In genomic region chr4:48329976-48330375, GRCh38 we compare ENCODE assay signal across 10 cellular contexts. TPM values are rescaled to one million over a fixed set of nuclear protein-coding genes. Genes with fewer than 3 reads are reported as not detected.
DNase-seq lines count a peak whose midpoint lies in the region; ATAC-seq, FAIRE-seq and TF ChIP-seq lines count a peak whose summit lies in the region.
"Had no signal": no experiment of that assay in that cellular context is flagged by ENCODE, and none has a peak within 500 bp of the region (broad histone marks: within the 10 kb centered on the region; RNA-seq: fewer than 3 reads in every experiment).

No MANE protein-coding gene starts in this region.

- H3K36me3 ChIP-seq in ACC112 (ENCODE audit: insufficient read depth, low read length) (no peaks in the 10 kb centered on the region), astrocyte (ENCODE audit: insufficient read depth, low read length) (no peaks in the 10 kb centered on the region), keratinocyte (ENCODE audit: control insufficient read depth in 2 of 2, extremely low read depth in 1 of 2, insufficient read depth in 2 of 2, low read length in 2 of 2) (no peaks in the 10 kb centered on the region)

- H2AFZ ChIP-seq in ACC112 (ENCODE audit: low read length, unreplicated experiment), result peak overlapping the region; percentile 4
- H2AFZ ChIP-seq in astrocyte (ENCODE audit: low read depth, low read length), result no peak overlapping the region
- no peak overlapping the region for H2AFZ ChIP-seq in keratinocyte (ENCODE audit: control insufficient read depth, low read length)

- no peaks in the 10 kb centered on the region for H3K9me3 Mint-ChIP-seq in astrocyte (ENCODE audit: unreplicated experiment)
- H3K9me3 Mint-ChIP-seq: CD8-positive, alpha-beta memory T cell had no signal

- no peaks in the 10 kb centered on the region for H3K9me1 ChIP-seq in keratinocyte (ENCODE audit: control insufficient read depth, extremely low read depth, insufficient read depth, low read length)

- no peak overlapping the region for H3K4me3 Mint-ChIP-seq in astrocyte (ENCODE audit: unreplicated experiment)
- H3K4me3 Mint-ChIP-seq: CD8-positive, alpha-beta memory T cell had no signal

- in situ Hi-C loops in KBM-7 (cut with MboI; ENCODE audit: low pct_unique_long_range_greater_than_20kb, low sequenced_read_pairs), result no loop called here

- H3K9me3 ChIP-seq in astrocyte (ENCODE audit: insufficient read depth, low read depth, low read length), result no peaks in the 10 kb centered on the region
- H3K9me3 ChIP-seq in keratinocyte (ENCODE audit: control insufficient read depth, low read depth, low read length), result no peaks in the 10 kb centered on the region

- DNase-seq in HS-27A (ENCODE audit: low read depth) (peak; percentile 60), astrocyte (ENCODE audit: low read depth) (peak; percentile 91), keratinocyte (ENCODE audit: low read depth, low spot score) (no peak), KBM-7 (no peak)
- no peak for DNase-seq in activated CD8-positive, alpha-beta memory T cell treated with anti-CD3 and anti-CD28 coated beads, Interleukin-2, amount 50 U/mL, for 4 hours
- DNase-seq: CD8-positive, alpha-beta memory T cell; central memory CD4-positive, alpha-beta T cell had no signal

- H3K27me3 Mint-ChIP-seq in astrocyte (ENCODE audit: low read depth, unreplicated experiment), result no peaks in the 10 kb centered on the region

- H3K9ac ChIP-seq in astrocyte (ENCODE audit: low read length) (peak overlapping the region; percentile 70), keratinocyte (ENCODE audit: control insufficient read depth, extremely low read depth, insufficient read depth, low read length) (peak overlapping the region; percentile 31)

- dilution Hi-C loops in keratinocyte (cut with MboI; ENCODE audit: extremely low pct_ligation_motif_present, low sequenced_read_pairs), result no loop called here

- no peaks in the 10 kb centered on the region for H3K36me3 Mint-ChIP-seq in astrocyte (ENCODE audit: low read depth, unreplicated experiment)

- H3K4me1 ChIP-seq in ACC112 (ENCODE audit: control insufficient read depth, insufficient read depth, low read length, unreplicated experiment), result peaks cover 28% of the 10 kb centered on the region
- H3K4me1 ChIP-seq in astrocyte (ENCODE audit: insufficient read depth, low read length), result peaks cover 27% of the 10 kb centered on the region
- peaks cover 45% of the 10 kb centered on the region for H3K4me1 ChIP-seq in keratinocyte (ENCODE audit: control insufficient read depth, extremely low read depth, insufficient read depth, low read length)

- no peak for ATAC-seq in HG02981 (IDR thresholded peaks at IDR 0.05; ENCODE audit: unreplicated experiment)
- no peak for ATAC-seq in HG03280 (IDR thresholded peaks at IDR 0.05; ENCODE audit: unreplicated experiment)

- H3K27ac ChIP-seq in ACC112 (ENCODE audit: low read depth, low read length), result peak overlapping the region; percentile 85
- peak overlapping the region; percentile 92 for H3K27ac ChIP-seq in astrocyte (ENCODE audit: low read depth, low read length)
- H3K27ac ChIP-seq in keratinocyte (ENCODE audit: control insufficient read depth, insufficient read depth, low read length), result peak overlapping the region; percentile 29

- FAIRE-seq in astrocyte (lab: Jason Lieb, UNC) (no peak), keratinocyte (lab: Jason Lieb, UNC) (no peak)

- peaks cover 27% of the 10 kb centered on the region for H3K4me1 Mint-ChIP-seq in astrocyte (ENCODE audit: low read depth, unreplicated experiment)
- H3K4me1 Mint-ChIP-seq: CD8-positive, alpha-beta memory T cell had no signal

- H3K4me2 ChIP-seq in astrocyte (ENCODE audit: low read length), result peak overlapping the region; percentile 71
- H3K4me2 ChIP-seq in keratinocyte (ENCODE audit: control insufficient read depth, extremely low read depth, insufficient read depth, low read depth, low read length), result peak overlapping the region; percentile 54

- H3K4me3 ChIP-seq in ACC112 (ENCODE audit: low read depth, low read length), result peak overlapping the region; percentile 28; the same call in 1 of the 2 replicates
- H3K4me3 ChIP-seq in astrocyte (ENCODE audit: insufficient read depth, low read depth, low read length), result peak overlapping the region; percentile 26
- H3K4me3 ChIP-seq in keratinocyte (ENCODE audit: control insufficient read depth in 2 of 3, extremely low read depth in 1 of 3, insufficient read depth in 2 of 3, low read depth in 1 of 3, low read length in 3 of 3), result peak overlapping the region in 1 of 3 experiments; percentile 37

- H3K27ac Mint-ChIP-seq in astrocyte (ENCODE audit: unreplicated experiment), result peak overlapping the region; percentile 97
- H3K27ac Mint-ChIP-seq: CD8-positive, alpha-beta memory T cell had no signal

- H4K20me1 ChIP-seq in astrocyte (ENCODE audit: insufficient read depth, low read length), result no peaks in the 10 kb centered on the region
- no peaks in the 10 kb centered on the region for H4K20me1 ChIP-seq in keratinocyte (ENCODE audit: control insufficient read depth, extremely low read depth, insufficient read depth, low read length)

- H3K27me3 ChIP-seq in ACC112 (ENCODE audit: insufficient read depth, low read length) (no peaks in the 10 kb centered on the region), astrocyte (ENCODE audit: insufficient read depth, low read length) (no peaks in the 10 kb centered on the region), keratinocyte (ENCODE audit: control insufficient read depth, extremely low read depth, insufficient read depth, low read length) (no peaks in the 10 kb centered on the region)

- TF ChIP-seq CTCF in astrocyte (IDR thresholded peaks at IDR 0.05; ENCODE audit: insufficient read depth, low read depth, low read length) (no peak), keratinocyte (optimal IDR thresholded peaks at IDR 0.05 in 1 of 3, IDR thresholded peaks at IDR 0.05 in 1 of 3, conservative IDR thresholded peaks at IDR 0.05 in 1 of 3; ENCODE audit: extremely low read depth in 1 of 3, insufficient read depth in 2 of 3, low read length in 3 of 3) (no peak)

- H3K79me2 ChIP-seq in ACC112 (ENCODE audit: control insufficient read depth, insufficient read depth, low read length, unreplicated experiment) (no peaks in the 10 kb centered on the region), astrocyte (ENCODE audit: insufficient read depth, low read length) (no peaks in the 10 kb centered on the region), keratinocyte (ENCODE audit: control insufficient read depth, insufficient read depth, low read length) (no peaks in the 10 kb centered on the region)

RNA-seq across cellular contexts. Expression of gene SLAIN2, which starts 11.4 kb away (rescaled TPM):
- 85.3 and 90.5 TPM in 2 replicates for total RNA-seq in astrocyte
- polyA plus RNA-seq in keratinocyte, result 57.0 to 72.4 TPM (median 69.1 TPM) in 3 replicates
- polyA plus RNA-seq in keratinocyte (2011; ENCODE audit: low read depth), result 165 TPM
- polyA plus RNA-seq in keratinocyte (2011; cell fraction: cytosol; rRNA removed), result 66.9 and 127 TPM in 2 replicates
- polyA plus RNA-seq in keratinocyte (2011; cell fraction: nucleus; rRNA removed), result 86.3 and 92.6 TPM in 2 replicates
- 61.0 and 120 TPM in 2 replicates for polyA plus RNA-seq in keratinocyte (2012; ENCODE audit: low replicate concordance)
- 45.3 to 69.1 TPM (median 46.9 TPM) in 3 replicates for polyA minus RNA-seq in keratinocyte
- 22.8 TPM for polyA minus RNA-seq in keratinocyte (2011; cell fraction: cytosol; rRNA and poly(A)+ RNA removed)
- 28.4 and 62.3 TPM in 2 replicates for polyA minus RNA-seq in keratinocyte (2011; cell fraction: nucleus; rRNA and poly(A)+ RNA removed)

Comparison
In these comparisons a context has a peak if more than half of its experiments do, and no peak if none do; other contexts are left out.
1. H3K27ac ChIP-seq: peak in every context shown above with its lines; median percentile 92 in astrocyte; 85 in ACC112; 29 in keratinocyte.
2. DNase-seq: peak in HS-27A (single experiment) and astrocyte (single experiment); none in keratinocyte (single experiment), KBM-7 (single experiment) and activated CD8-positive, alpha-beta memory T cell treated with anti-CD3 and anti-CD28 coated beads, Interleukin-2, amount 50 U/mL, for 4 hours (single experiment).